Comparison of ENCODE assay signal across 11 cellular contexts in the genomic region with DNA sequence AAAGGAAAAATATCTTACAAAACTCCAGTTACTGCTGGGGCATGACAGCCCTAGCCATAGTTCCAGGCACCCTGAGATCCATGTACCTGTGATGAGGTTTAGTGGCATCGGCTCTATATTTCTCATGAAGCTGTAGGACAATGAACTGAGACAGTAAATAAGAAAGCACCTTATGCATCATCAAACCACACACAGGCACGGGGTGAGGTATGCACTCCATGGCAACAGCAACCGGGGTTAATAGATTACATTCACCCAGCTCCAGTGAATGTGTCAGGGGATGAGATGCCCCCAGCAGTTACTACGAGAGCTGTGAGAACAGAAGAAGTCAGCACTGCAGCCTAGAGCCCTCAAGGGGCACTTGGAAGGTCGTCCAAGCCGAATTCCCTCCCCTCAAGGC.
DNase-seq lines count a peak whose midpoint lies in the region; ATAC-seq and TF ChIP-seq lines count a peak whose summit lies in the region.
"Had no signal": no experiment of that assay in that cellular context is flagged by ENCODE, and none has a peak within 500 bp of the region (broad histone marks: within the 10 kb centered on the region; RNA-seq: fewer than 3 reads in every experiment).

No MANE protein-coding gene starts in this region.

- no peak overlapping the region for H3K27ac Mint-ChIP-seq in activated naive CD8-positive, alpha-beta T cell treated with anti-CD3 and anti-CD28 coated beads for 36 hours

- no peak overlapping the region for H3K4me3 ChIP-seq in MG63
- H3K4me3 ChIP-seq: BLaER1 had no signal

- H3K9me3 Mint-ChIP-seq in activated naive CD8-positive, alpha-beta T cell treated with anti-CD3 and anti-CD28 coated beads for 36 hours = no peaks in the 10 kb centered on the region

- intact Hi-C loops in head of caudate nucleus (cut with DNase I) = no loop called here

- ATAC-seq in HG02981 (IDR thresholded peaks at IDR 0.05; ENCODE audit: unreplicated experiment) = peak; percentile 89
- ATAC-seq in GM19035 (IDR thresholded peaks at IDR 0.05; ENCODE audit: unreplicated experiment) = no peak
- ATAC-seq: HCT116 had no signal

- peaks cover 2% of the 10 kb centered on the region for H3K4me1 Mint-ChIP-seq in activated naive CD8-positive, alpha-beta T cell treated with anti-CD3 and anti-CD28 coated beads for 36 hours

- H3K36me3 Mint-ChIP-seq in activated naive CD8-positive, alpha-beta T cell treated with anti-CD3 and anti-CD28 coated beads for 36 hours = no peaks in the 10 kb centered on the region

- no peaks in the 10 kb centered on the region for H3K27me3 ChIP-seq in MG63
- H3K27me3 ChIP-seq: BLaER1 had no signal

- no peaks in the 10 kb centered on the region for H3K36me3 ChIP-seq in MG63
- H3K36me3 ChIP-seq: BLaER1 had no signal

- no peak for TF ChIP-seq CTCF in GM10266 (IDR thresholded peaks at IDR 0.05; ENCODE audit: control insufficient read depth, insufficient read depth, low read depth, missing control alignments)

- peaks cover 98% of the 10 kb centered on the region for H3K27me3 Mint-ChIP-seq in activated naive CD8-positive, alpha-beta T cell treated with anti-CD3 and anti-CD28 coated beads for 36 hours

- peak in 2 of 3 donors; percentile 13 to 14 for DNase-seq in stimulated activated CD4-positive, alpha-beta T cell treated with anti-CD3 and anti-CD28 coated beads, Interleukin-12 subunit alpha, Interleukin-12 subunit beta, amount 100 ng/mL, for 48 hours (ENCODE audit: low read depth in 2 of 3, low spot score in 1 of 3)
- no peak for DNase-seq in stimulated activated CD4-positive, alpha-beta T cell treated with anti-CD3 and anti-CD28 coated beads, Interleukin-12 subunit alpha, Interleukin-12 subunit beta, amount 100 ng/mL, for 4 hours
- DNase-seq in activated naive CD8-positive, alpha-beta T cell treated with anti-CD3 and anti-CD28 coated beads for 36 hours = peak; percentile 15
- no peak for DNase-seq in head of caudate nucleus
- no peak for DNase-seq in MG63
- no peak for DNase-seq in GM10266 (ENCODE audit: extremely low spot score)
- DNase-seq: NCI-H82 had no signal

- no peaks in the 10 kb centered on the region for H3K9me3 ChIP-seq in MG63
- H3K9me3 ChIP-seq: BLaER1 had no signal

- no peak overlapping the region for H3K4me3 Mint-ChIP-seq in activated naive CD8-positive, alpha-beta T cell treated with anti-CD3 and anti-CD28 coated beads for 36 hours

Comparison
In these comparisons a context has a peak if more than half of its experiments do, and no peak if none do; other contexts are left out.
1. DNase-seq: peak in stimulated activated CD4-positive, alpha-beta T cell treated with anti-CD3 and anti-CD28 coated beads, Interleukin-12 subunit alpha, Interleukin-12 subunit beta, amount 100 ng/mL, for 48 hours (2 of 3) and activated naive CD8-positive, alpha-beta T cell treated with anti-CD3 and anti-CD28 coated beads for 36 hours (single experiment); none in stimulated activated CD4-positive, alpha-beta T cell treated with anti-CD3 and anti-CD28 coated beads, Interleukin-12 subunit alpha, Interleukin-12 subunit beta, amount 100 ng/mL, for 4 hours (single experiment), head of caudate nucleus (0 of 42), MG63 (single experiment) and GM10266 (single experiment).